Comparison of ENCODE assay signal across 25 cellular contexts in genomic region chr16:66419527-66419926, GRCh38. TPM values are rescaled to one million over a fixed set of nuclear protein-coding genes. Genes with fewer than 3 reads are reported as not detected.
DNase-seq lines count a peak whose midpoint lies in the region; ATAC-seq and TF ChIP-seq lines count a peak whose summit lies in the region.
"Had no signal": no experiment of that assay in that cellular context is flagged by ENCODE, and none has a peak within 500 bp of the region (broad histone marks: within the 10 kb centered on the region; RNA-seq: fewer than 3 reads in every experiment).

No MANE protein-coding gene starts in this region.

- CTCF ChIA-PET in activated naive CD4-positive, alpha-beta T cell treated with anti-CD3 and anti-CD28 coated beads for 36 hours (lab: Charles Lee), result interaction anchor here (1.8 kb wide), 1 partner anchor 75 kb away, joined by 6 read pairs; no protein-coding TSS in a partner anchor

- ATAC-seq in stimulated activated naive B cell treated with anti-CD40 and anti-IgM and Interleukin-4, amounts not matched to agents 10 μg/mL and 1 μg/mL and 100 μg/mL, for 72 hours (replicated peaks), result no peak
- ATAC-seq: activated CD4-positive, CD25-positive, alpha-beta regulatory T cell treated with anti-CD3 and anti-CD28 coated beads, Interleukin-2, amount 50 U/mL, for 24 hours had no signal

- DNase-seq in ELR (ENCODE audit: low read depth) (peak; percentile 38), HFFc6 (no peak), chondrocyte (ENCODE audit: low spot score) (no peak), mesenteric fat pad (ENCODE audit: low spot score) (peak; percentile 18)
- DNase-seq in stimulated activated naive B cell treated with anti-CD40 and anti-IgM and Interleukin-4, amounts not matched to agents 10 μg/mL and 1 μg/mL and 100 μg/mL, for 72 hours, result no peak
- DNase-seq in activated naive CD4-positive, alpha-beta T cell treated with anti-CD3 and anti-CD28 coated beads for 36 hours, result no peak
- no peak for DNase-seq in effector CD8-positive, alpha-beta T cell (lab: John Stamatoyannopoulos, UW)
- DNase-seq in activated naive CD8-positive, alpha-beta T cell treated with anti-CD3 and anti-CD28 coated beads for 36 hours, result no peak
- DNase-seq: activated naive CD4-positive, alpha-beta T cell treated with anti-CD3 and anti-CD28 coated beads, Interleukin-2, amount 10 ng/mL, durations not matched to agents 7 days and 5 days; activated T-cell treated with anti-CD3 and anti-CD28 coated beads, Interleukin-2, amount 50 U/mL, for 48 hours; anterior cingulate cortex; CD4-positive, alpha-beta memory T cell; DMS79; hippocampal formation; NCI-H1436; NCI-H510A treated with DMSO at 0.1 percent for 48 hours; RPMI8226; stimulated activated CD4-positive, alpha-beta T cell treated with anti-CD3 and anti-CD28 coated beads, Interleukin-4, amount 100 ng/mL, for 24 hours; stomach; T1000; transverse colon had no signal

- H3K27ac Mint-ChIP-seq in HFFc6 (no peak overlapping the region), chondrocyte (ENCODE audit: unreplicated experiment) (no peak overlapping the region)
- no peak overlapping the region for H3K27ac Mint-ChIP-seq in stimulated activated naive B cell treated with anti-CD40 and anti-IgM and Interleukin-4, amounts not matched to agents 10 μg/mL and 1 μg/mL and 100 μg/mL, for 72 hours
- H3K27ac Mint-ChIP-seq in activated naive CD4-positive, alpha-beta T cell treated with anti-CD3 and anti-CD28 coated beads for 36 hours, result no peak overlapping the region
- H3K27ac Mint-ChIP-seq in activated naive CD8-positive, alpha-beta T cell treated with anti-CD3 and anti-CD28 coated beads for 36 hours, result no peak overlapping the region
- H3K27ac Mint-ChIP-seq: activated naive CD4-positive, alpha-beta T cell treated with anti-CD3 and anti-CD28 coated beads, Interleukin-2, amount 10 ng/mL, durations not matched to agents 7 days and 5 days; CD4-positive, alpha-beta memory T cell had no signal

- peak; percentile 46 for TF ChIP-seq CTCF in HFFc6 (IDR thresholded peaks at IDR 0.05)
- TF ChIP-seq CTCF in chondrocyte (IDR thresholded peaks at IDR 0.05), result peak; percentile 29

- peaks cover 50% of the 10 kb centered on the region for H3K4me1 Mint-ChIP-seq in HFFc6 (ENCODE audit: low read depth)
- peaks cover 15% of the 10 kb centered on the region for H3K4me1 Mint-ChIP-seq in chondrocyte (ENCODE audit: low read depth)
- peaks cover 10 to 13% of the 10 kb centered on the region in 2 donors for H3K4me1 Mint-ChIP-seq in stimulated activated naive B cell treated with anti-CD40 and anti-IgM and Interleukin-4, amounts not matched to agents 10 μg/mL and 1 μg/mL and 100 μg/mL, for 72 hours
- H3K4me1 Mint-ChIP-seq in activated naive CD4-positive, alpha-beta T cell treated with anti-CD3 and anti-CD28 coated beads for 36 hours (ENCODE audit: low read depth), result no peaks in the 10 kb centered on the region
- no peaks in the 10 kb centered on the region for H3K4me1 Mint-ChIP-seq in activated naive CD8-positive, alpha-beta T cell treated with anti-CD3 and anti-CD28 coated beads for 36 hours

- H3K4me3 Mint-ChIP-seq in HFFc6, result no peak overlapping the region
- H3K4me3 Mint-ChIP-seq in chondrocyte (ENCODE audit: unreplicated experiment), result no peak overlapping the region
- no peak overlapping the region for H3K4me3 Mint-ChIP-seq in stimulated activated naive B cell treated with anti-CD40 and anti-IgM and Interleukin-4, amounts not matched to agents 10 μg/mL and 1 μg/mL and 100 μg/mL, for 72 hours
- H3K4me3 Mint-ChIP-seq in activated naive CD4-positive, alpha-beta T cell treated with anti-CD3 and anti-CD28 coated beads for 36 hours, result no peak overlapping the region
- no peak overlapping the region for H3K4me3 Mint-ChIP-seq in activated naive CD8-positive, alpha-beta T cell treated with anti-CD3 and anti-CD28 coated beads for 36 hours
- H3K4me3 Mint-ChIP-seq: activated naive CD4-positive, alpha-beta T cell treated with anti-CD3 and anti-CD28 coated beads, Interleukin-2, amount 10 ng/mL, durations not matched to agents 7 days and 5 days; CD4-positive, alpha-beta memory T cell; central memory CD8-positive, alpha-beta T cell had no signal

- H3K27me3 Mint-ChIP-seq in HFFc6 (ENCODE audit: insufficient read depth), result peaks cover 5% of the 10 kb centered on the region; the same call in 1 of the 2 replicates
- peaks cover 2% of the 10 kb centered on the region for H3K27me3 Mint-ChIP-seq in chondrocyte (ENCODE audit: low read depth)
- peaks cover 34 to 40% of the 10 kb centered on the region in 2 donors for H3K27me3 Mint-ChIP-seq in stimulated activated naive B cell treated with anti-CD40 and anti-IgM and Interleukin-4, amounts not matched to agents 10 μg/mL and 1 μg/mL and 100 μg/mL, for 72 hours
- peaks cover 13% of the 10 kb centered on the region for H3K27me3 Mint-ChIP-seq in activated naive CD4-positive, alpha-beta T cell treated with anti-CD3 and anti-CD28 coated beads for 36 hours (ENCODE audit: low read depth)
- peaks cover 9% of the 10 kb centered on the region for H3K27me3 Mint-ChIP-seq in activated naive CD8-positive, alpha-beta T cell treated with anti-CD3 and anti-CD28 coated beads for 36 hours

- intact Hi-C loops in activated naive CD4-positive, alpha-beta T cell treated with anti-CD3 and anti-CD28 coated beads for 36 hours (cut with micrococcal nuclease), result no loop called here

- H3K36me3 Mint-ChIP-seq in HFFc6 (ENCODE audit: low read depth) (peaks cover 5% of the 10 kb centered on the region; the same call in 1 of the 2 replicates), chondrocyte (ENCODE audit: low read depth) (peaks cover 2% of the 10 kb centered on the region)
- H3K36me3 Mint-ChIP-seq in stimulated activated naive B cell treated with anti-CD40 and anti-IgM and Interleukin-4, amounts not matched to agents 10 μg/mL and 1 μg/mL and 100 μg/mL, for 72 hours, result peaks cover 0 to 2% of the 10 kb centered on the region in 2 donors
- H3K36me3 Mint-ChIP-seq in activated naive CD4-positive, alpha-beta T cell treated with anti-CD3 and anti-CD28 coated beads for 36 hours (ENCODE audit: low read depth), result no peaks in the 10 kb centered on the region
- no peaks in the 10 kb centered on the region for H3K36me3 Mint-ChIP-seq in activated naive CD8-positive, alpha-beta T cell treated with anti-CD3 and anti-CD28 coated beads for 36 hours
- H3K36me3 Mint-ChIP-seq: activated naive CD4-positive, alpha-beta T cell treated with anti-CD3 and anti-CD28 coated beads, Interleukin-2, amount 10 ng/mL, durations not matched to agents 7 days and 5 days; CD4-positive, alpha-beta memory T cell had no signal

- no peaks in the 10 kb centered on the region for H3K9me3 Mint-ChIP-seq in HFFc6
- peaks cover 6% of the 10 kb centered on the region for H3K9me3 Mint-ChIP-seq in chondrocyte (ENCODE audit: low read depth)
- peaks cover 0 to 3% of the 10 kb centered on the region in 2 donors for H3K9me3 Mint-ChIP-seq in stimulated activated naive B cell treated with anti-CD40 and anti-IgM and Interleukin-4, amounts not matched to agents 10 μg/mL and 1 μg/mL and 100 μg/mL, for 72 hours
- no peaks in the 10 kb centered on the region for H3K9me3 Mint-ChIP-seq in activated naive CD4-positive, alpha-beta T cell treated with anti-CD3 and anti-CD28 coated beads for 36 hours
- no peaks in the 10 kb centered on the region for H3K9me3 Mint-ChIP-seq in activated naive CD8-positive, alpha-beta T cell treated with anti-CD3 and anti-CD28 coated beads for 36 hours
- H3K9me3 Mint-ChIP-seq: activated naive CD4-positive, alpha-beta T cell treated with anti-CD3 and anti-CD28 coated beads, Interleukin-2, amount 10 ng/mL, durations not matched to agents 7 days and 5 days; central memory CD8-positive, alpha-beta T cell had no signal

RNA-seq across cellular contexts. Expression of gene BEAN1, which starts 7.6 kb away (rescaled TPM):
- not detected for total RNA-seq in HFFc6 (2021; fragmentation: NEBNext Ultra II Directional; extraction: Animal tissue kit (Norgen Biotek cat#: 25700))
- total RNA-seq in chondrocyte, result 3.1 to 4.1 TPM (median 3.7 TPM) in 3 replicates
- total RNA-seq in mesenteric fat pad, result 0.51 TPM
- total RNA-seq in activated naive CD4-positive, alpha-beta T cell treated with anti-CD3 and anti-CD28 coated beads for 36 hours, result not detected
- not detected for total RNA-seq in activated naive CD8-positive, alpha-beta T cell treated with anti-CD3 and anti-CD28 coated beads for 36 hours
- total RNA-seq: CD4-positive, alpha-beta memory T cell had no signal

RNA-seq across cellular contexts. Expression of gene CDH5, which starts 53.0 kb away (rescaled TPM):
- not detected for total RNA-seq in HFFc6 (2021; fragmentation: NEBNext Ultra II Directional; extraction: Animal tissue kit (Norgen Biotek cat#: 25700))
- not detected in 3 replicates for total RNA-seq in chondrocyte
- total RNA-seq in mesenteric fat pad, result 121 TPM
- total RNA-seq in activated naive CD4-positive, alpha-beta T cell treated with anti-CD3 and anti-CD28 coated beads for 36 hours, result not detected
- not detected for total RNA-seq in activated naive CD8-positive, alpha-beta T cell treated with anti-CD3 and anti-CD28 coated beads for 36 hours
- total RNA-seq: CD4-positive, alpha-beta memory T cell; H4; MCF 10A had no signal

Comparison
In these comparisons a context has a peak if more than half of its experiments do, and no peak if none do; other contexts are left out.
1. DNase-seq: peak in ELR (single experiment) and mesenteric fat pad (single experiment); none in HFFc6 (single experiment), chondrocyte (single experiment), stimulated activated naive B cell treated with anti-CD40 and anti-IgM and Interleukin-4, amounts not matched to agents 10 μg/mL and 1 μg/mL and 100 μg/mL, for 72 hours (single experiment), activated naive CD4-positive, alpha-beta T cell treated with anti-CD3 and anti-CD28 coated beads for 36 hours (single experiment), effector CD8-positive, alpha-beta T cell (single experiment) and activated naive CD8-positive, alpha-beta T cell treated with anti-CD3 and anti-CD28 coated beads for 36 hours (single experiment).
2. RNA of gene CDH5, which starts 53.0 kb away (total RNA-seq): 121 TPM in mesenteric fat pad (single experiment); not detected in chondrocyte, not detected in HFFc6, not detected in activated naive CD4-positive, alpha-beta T cell treated with anti-CD3 and anti-CD28 coated beads for 36 hours and not detected in activated naive CD8-positive, alpha-beta T cell treated with anti-CD3 and anti-CD28 coated beads for 36 hours; every median in the first group is over 100 times any median in the second.